In the genomic region with DNA sequence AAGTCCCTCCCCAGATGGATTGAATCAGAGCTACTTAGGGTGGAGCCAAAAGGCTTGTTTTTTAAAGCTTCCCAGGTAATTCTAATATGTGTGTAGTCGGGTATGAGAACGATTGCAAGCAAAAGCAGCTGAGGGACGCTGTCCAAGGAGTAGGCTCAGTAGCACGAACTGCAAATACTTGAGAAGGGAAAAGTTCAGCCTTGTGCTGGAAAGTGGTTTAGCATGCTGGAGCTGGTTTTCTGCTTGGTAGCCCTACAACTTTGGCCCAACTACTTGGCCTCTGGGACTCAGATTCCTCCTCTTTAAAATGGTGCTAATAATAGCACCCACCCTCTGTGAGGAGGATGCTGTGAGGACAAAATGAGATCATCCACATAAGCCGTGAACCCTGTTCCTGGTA, we compare ENCODE assay signal across 18 cellular contexts.
DNase-seq lines count a peak whose midpoint lies in the region; FAIRE-seq and TF ChIP-seq lines count a peak whose summit lies in the region.
"Had no signal": no experiment of that assay in that cellular context is flagged by ENCODE, and none has a peak within 500 bp of the region (broad histone marks: within the 10 kb centered on the region; RNA-seq: fewer than 3 reads in every experiment).

No MANE protein-coding gene starts in this region.

- no peak overlapping the region for H2AFZ ChIP-seq in keratinocyte (ENCODE audit: control insufficient read depth, low read length)
- H2AFZ ChIP-seq: PC-9 had no signal

- no peaks in the 10 kb centered on the region for H3K79me2 ChIP-seq in keratinocyte (ENCODE audit: control insufficient read depth, insufficient read depth, low read length)

- H3K27ac ChIP-seq in ascending aorta: peak overlapping the region; percentile 23 to 62
- no peak overlapping the region for H3K27ac ChIP-seq in keratinocyte (ENCODE audit: control insufficient read depth, insufficient read depth, low read length)
- H3K27ac ChIP-seq in tibial artery: peak overlapping the region; percentile 4 to 44
- H3K27ac ChIP-seq: 22Rv1; BLaER1 treated with 17β-estradiol and CSF1 and Interleukin-3, amounts not matched to agents 10 nM and 100 nM; PC-9 had no signal

- H3K9me3 ChIP-seq in ascending aorta: no peaks in the 10 kb centered on the region
- H3K9me3 ChIP-seq in keratinocyte (ENCODE audit: control insufficient read depth, low read depth, low read length): no peaks in the 10 kb centered on the region
- H3K9me3 ChIP-seq in tibial artery: no peaks in the 10 kb centered on the region

- H3K27me3 ChIP-seq in ascending aorta (no peaks in the 10 kb centered on the region), keratinocyte (ENCODE audit: control insufficient read depth, extremely low read depth, insufficient read depth, low read length) (no peaks in the 10 kb centered on the region), tibial artery (no peaks in the 10 kb centered on the region)
- H3K27me3 ChIP-seq: BLaER1 treated with 17β-estradiol and CSF1 and Interleukin-3, amounts not matched to agents 10 nM and 100 nM had no signal

- FAIRE-seq in keratinocyte (lab: Jason Lieb, UNC) (peak; percentile 43), D721Med (lab: Jason Lieb, UNC) (no peak)
- FAIRE-seq: G401.6, GM12892, H1 had no signal

- H3K9ac ChIP-seq in keratinocyte (ENCODE audit: control insufficient read depth, extremely low read depth, insufficient read depth, low read length): no peak overlapping the region
- H3K9ac ChIP-seq: BLaER1 treated with 17β-estradiol and CSF1 and Interleukin-3, amounts not matched to agents 10 nM and 100 nM had no signal

- H3K4me2 ChIP-seq in keratinocyte (ENCODE audit: control insufficient read depth, extremely low read depth, insufficient read depth, low read depth, low read length): no peak overlapping the region
- H3K4me2 ChIP-seq: BLaER1 treated with 17β-estradiol and CSF1 and Interleukin-3, amounts not matched to agents 10 nM and 100 nM; PC-9 had no signal

- H3K4me3 ChIP-seq in ascending aorta (no peak overlapping the region), keratinocyte (ENCODE audit: control insufficient read depth in 2 of 3, extremely low read depth in 1 of 3, insufficient read depth in 2 of 3, low read depth in 1 of 3, low read length in 3 of 3) (no peak overlapping the region), tibial artery (no peak overlapping the region)
- H3K4me3 ChIP-seq: BLaER1 treated with 17β-estradiol and CSF1 and Interleukin-3, amounts not matched to agents 10 nM and 100 nM; PC-9 had no signal

- dilution Hi-C loops in keratinocyte (cut with MboI; ENCODE audit: extremely low pct_ligation_motif_present, low sequenced_read_pairs): no loop called here

- peak; percentile 4 for DNase-seq in NCI-H146 (lab: John Stamatoyannopoulos, UW)
- no peak for DNase-seq in NCI-H146 treated with DMSO at 0.1 percent for 48 hours (lab: John Stamatoyannopoulos, UW; ENCODE audit: unreplicated experiment)
- no peak for DNase-seq in ascending aorta (ENCODE audit: low spot score in 2 of 2)
- no peak for DNase-seq in keratinocyte (ENCODE audit: low read depth, low spot score)
- no peak for DNase-seq in tibial artery
- DNase-seq in NCI-H1092 (lab: John Stamatoyannopoulos, UW): no peak
- DNase-seq in C1 segment of cervical spinal cord (lab: John Stamatoyannopoulos, UW): no peak
- DNase-seq in D721Med (ENCODE audit: insufficient read length, low spot score): no peak
- DNase-seq: Karpas-422, MM.1S, NCI-H2029 treated with DMSO at 0.1 percent for 48 hours, NCI-H524 treated with DMSO at 0.1 percent for 48 hours, PC-9 had no signal

- H3K4me1 ChIP-seq in ascending aorta: peaks cover 0 to 48% of the 10 kb centered on the region in 2 donors
- peaks cover 30% of the 10 kb centered on the region for H3K4me1 ChIP-seq in keratinocyte (ENCODE audit: control insufficient read depth, extremely low read depth, insufficient read depth, low read length)
- peaks cover 0 to 63% (median 29%) of the 10 kb centered on the region in 4 donors for H3K4me1 ChIP-seq in tibial artery

- no peaks in the 10 kb centered on the region for H3K9me1 ChIP-seq in keratinocyte (ENCODE audit: control insufficient read depth, extremely low read depth, insufficient read depth, low read length)

- H4K20me1 ChIP-seq in keratinocyte (ENCODE audit: control insufficient read depth, extremely low read depth, insufficient read depth, low read length): no peaks in the 10 kb centered on the region
- H4K20me1 ChIP-seq: BLaER1 treated with 17β-estradiol and CSF1 and Interleukin-3, amounts not matched to agents 10 nM and 100 nM had no signal

- H3K36me3 ChIP-seq in ascending aorta (no peaks in the 10 kb centered on the region), keratinocyte (ENCODE audit: control insufficient read depth in 2 of 2, extremely low read depth in 1 of 2, insufficient read depth in 2 of 2, low read length in 2 of 2) (no peaks in the 10 kb centered on the region), tibial artery (no peaks in the 10 kb centered on the region)
- H3K36me3 ChIP-seq: BLaER1 treated with 17β-estradiol and CSF1 and Interleukin-3, amounts not matched to agents 10 nM and 100 nM had no signal

- intact Hi-C loops in ascending aorta (cut with DNase I) (loop anchor here (5.0 to 10.0 kb wide), 3 partner anchors 77 to 1620 kb away; a partner anchor contains a TSS), tibial artery (cut with DNase I; ENCODE audit: low total_unique reads) (no loop called here)

- TF ChIP-seq CTCF in ascending aorta (IDR thresholded peaks at IDR 0.05) (no peak), keratinocyte (optimal IDR thresholded peaks at IDR 0.05 in 1 of 3, IDR thresholded peaks at IDR 0.05 in 1 of 3, conservative IDR thresholded peaks at IDR 0.05 in 1 of 3; ENCODE audit: extremely low read depth in 1 of 3, insufficient read depth in 2 of 3, low read length in 3 of 3) (no peak), tibial artery (IDR thresholded peaks at IDR 0.05) (no peak), D721Med (IDR thresholded peaks at IDR 0.05; ENCODE audit: insufficient read depth, missing control alignments) (no peak)
